In genomic region chr6:113809818-113810217, GRCh38 we compare ENCODE assay signal across 9 cellular contexts. TPM values are rescaled to one million over a fixed set of nuclear protein-coding genes. Genes with fewer than 3 reads are reported as not detected.
DNase-seq lines count a peak whose midpoint lies in the region; ATAC-seq and TF ChIP-seq lines count a peak whose summit lies in the region.
"Had no signal": no experiment of that assay in that cellular context is flagged by ENCODE, and none has a peak within 500 bp of the region (broad histone marks: within the 10 kb centered on the region; RNA-seq: fewer than 3 reads in every experiment).

No MANE protein-coding gene starts in this region.

- no peak overlapping the region for H3K4me2 ChIP-seq in PC-9

- in situ Hi-C loops in ACHN (cut with HindIII; ENCODE audit: low pct_ligation_motif_present, low pct_unique_long_range_greater_than_20kb, low sequenced_read_pairs), result no loop called here

- TF ChIP-seq POLR2A in GM18505 (IDR thresholded peaks at IDR 0.05; ENCODE audit: borderline replicate concordance, extremely low read depth, insufficient read depth, insufficient read length), result no peak
- no peak for TF ChIP-seq POLR2A in gastroesophageal sphincter (IDR thresholded peaks at IDR 0.05)

- DNase-seq in ACHN, result no peak
- DNase-seq in NCI-H146 treated with DMSO at 0.1 percent for 48 hours (lab: John Stamatoyannopoulos, UW; ENCODE audit: unreplicated experiment), result no peak
- DNase-seq in PC-9, result no peak
- DNase-seq in NCI-H2171 (lab: John Stamatoyannopoulos, UW), result no peak
- DNase-seq: activated CD8-positive, alpha-beta memory T cell treated with anti-CD3 and anti-CD28 coated beads, Interleukin-2, amount 10 ng/mL, durations not matched to agents 7 days and 5 days had no signal

- CTCF ChIA-PET in PC-9 (lab: Charles Lee), result no interaction called here

- H3K36me3 ChIP-seq in gastroesophageal sphincter, result no peaks in the 10 kb centered on the region
- H3K36me3 ChIP-seq in PC-9 (ENCODE audit: low read depth), result no peaks in the 10 kb centered on the region

- peak; percentile 77 for ATAC-seq in GM18505 (IDR thresholded peaks at IDR 0.05; ENCODE audit: unreplicated experiment)
- ATAC-seq in GM21619 (IDR thresholded peaks at IDR 0.05; ENCODE audit: unreplicated experiment), result peak; percentile 41
- peak; percentile 49 for ATAC-seq in HG03520 (IDR thresholded peaks at IDR 0.05; ENCODE audit: unreplicated experiment)
- ATAC-seq in gastroesophageal sphincter, result peak; percentile 43
- ATAC-seq: activated CD8-positive, alpha-beta memory T cell treated with anti-CD3 and anti-CD28 coated beads, Interleukin-2, amount 10 ng/mL, durations not matched to agents 7 days and 5 days had no signal

- H3F3A ChIP-seq in PC-9 (ENCODE audit: insufficient read depth, low read depth), result no peaks in the 10 kb centered on the region

- no TSS peak for BruUV-seq in PC-9 (replicated peaks; lab: Mats Ljungman, UMichigan)

- POLR2A ChIA-PET in PC-9 (lab: Charles Lee; ENCODE audit: unreplicated experiment), result no interaction called here

- H3K4me1 ChIP-seq in gastroesophageal sphincter (no peaks in the 10 kb centered on the region), PC-9 (replicated peaks; ENCODE audit: insufficient read depth) (no peaks in the 10 kb centered on the region)

- H3K9me2 ChIP-seq in PC-9 (ENCODE audit: insufficient read depth), result no peaks in the 10 kb centered on the region

- H3K9me3 ChIP-seq in gastroesophageal sphincter, result no peaks in the 10 kb centered on the region
- H3K9me3 ChIP-seq in PC-9 (ENCODE audit: insufficient read depth, low read depth), result peaks cover 4% of the 10 kb centered on the region; the same call in 1 of the 2 replicates

- intact Hi-C loops in PC-9 (cut with micrococcal nuclease; ENCODE audit: unreplicated experiment), result no loop called here

- no peak overlapping the region for H2AFZ ChIP-seq in PC-9

- TF ChIP-seq CTCF in gastroesophageal sphincter (IDR thresholded peaks at IDR 0.05), result no peak
- TF ChIP-seq CTCF in PC-9 (conservative IDR thresholded peaks at IDR 0.05), result no peak

- H3K4me3 ChIP-seq in gastroesophageal sphincter (no peak overlapping the region), PC-9 (no peak overlapping the region)

- no peaks in the 10 kb centered on the region for H4K20me1 ChIP-seq in PC-9 (ENCODE audit: insufficient read depth)

- H3K27me3 ChIP-seq in gastroesophageal sphincter, result no peaks in the 10 kb centered on the region
- no peaks in the 10 kb centered on the region for H3K27me3 ChIP-seq in PC-9 (ENCODE audit: insufficient read depth, low read depth)

- H3K27ac ChIP-seq in gastroesophageal sphincter (no peak overlapping the region), PC-9 (no peak overlapping the region)

- H3K79me2 ChIP-seq in PC-9 (ENCODE audit: low read depth), result no peaks in the 10 kb centered on the region

- TF ChIP-seq EP300 in gastroesophageal sphincter (IDR thresholded peaks at IDR 0.05), result no peak

- WGBS in gastroesophageal sphincter (ENCODE audit: low coverage in 1 of 2), 2 donors, result 82 to 84% methylated on average over 3 to 5 of the region's 5 CpGs

RNA-seq across cellular contexts. Expression of gene MARCKS, which starts 47.3 kb away (rescaled TPM):
- 10 to 100 TPM; 17.7 to 36.4 (median 25.5) TPM for total RNA-seq in gastroesophageal sphincter
- 93.2 and 106 TPM in 2 replicates for total RNA-seq in PC-9 (2021)
